Comparison of ENCODE assay signal across 8 cellular contexts in genomic region chr9:14846871-14847311, GRCh38.
DNase-seq lines count a peak whose midpoint lies in the region; ATAC-seq and TF ChIP-seq lines count a peak whose summit lies in the region.

No MANE protein-coding gene starts in this region.

- H2AFZ ChIP-seq in DND-41 (ENCODE audit: low read depth, low read length) (peak overlapping the region; percentile 50; the same call in 1 of the 2 replicates), PC-9 (no peak overlapping the region)

- TF ChIP-seq CTCF in DND-41 (IDR thresholded peaks at IDR 0.05; ENCODE audit: borderline replicate concordance, extremely low read depth, low read length, poor library complexity, severe bottlenecking), result peak; percentile 87
- TF ChIP-seq CTCF in PC-9 (conservative IDR thresholded peaks at IDR 0.05), result peak; percentile 73
- TF ChIP-seq CTCF in right atrium auricular region (IDR thresholded peaks at IDR 0.05), result peak; percentile 46 to 65

- H4K20me1 ChIP-seq in DND-41 (ENCODE audit: insufficient read depth, low read length) (no peaks in the 10 kb centered on the region), PC-9 (ENCODE audit: insufficient read depth) (no peaks in the 10 kb centered on the region)

- H3K9ac ChIP-seq in DND-41 (ENCODE audit: low read depth, low read length), result no peak overlapping the region

- ATAC-seq in DND-41 (ENCODE audit: insufficient read depth, low read depth) (peak; percentile 100), GM19468 (IDR thresholded peaks at IDR 0.05; ENCODE audit: extremely low read depth, unreplicated experiment) (peak; percentile 92), HG03521 (IDR thresholded peaks at IDR 0.05; ENCODE audit: unreplicated experiment) (peak; percentile 98)

- H3K27ac ChIP-seq in DND-41 (ENCODE audit: low read length) (no peak overlapping the region), PC-9 (no peak overlapping the region), right atrium auricular region (no peak overlapping the region)

- no peaks in the 10 kb centered on the region for H3K9me2 ChIP-seq in PC-9 (ENCODE audit: insufficient read depth)

- H3K4me2 ChIP-seq in DND-41 (ENCODE audit: insufficient read depth, low read length) (no peak overlapping the region), PC-9 (no peak overlapping the region)

- H3F3A ChIP-seq in PC-9 (ENCODE audit: insufficient read depth, low read depth), result no peaks in the 10 kb centered on the region

- peak; percentile 80 for DNase-seq in DND-41
- peak in 1 of 2 experiments; percentile 46 for DNase-seq in PC-9
- peak; percentile 10 for DNase-seq in activated T-helper 9 cell treated with anti-CD3 and anti-CD28 coated beads, Interleukin-2, amount 50 U/mL, for 16 hours (ENCODE audit: low read depth)
- DNase-seq in right atrium auricular region (ENCODE audit: low spot score), result no peak
- peak; percentile 31 to 45 for DNase-seq in stimulated activated CD4-positive, alpha-beta T cell treated with anti-CD3 and anti-CD28 coated beads, Interleukin-15, amount 100 ng/mL, for 48 hours (ENCODE audit: low read depth in 2 of 2)
- DNase-seq in putamen (ENCODE audit: low spot score), result no peak

- H3K9me3 ChIP-seq in DND-41 (ENCODE audit: insufficient read depth, low read length, severe bottlenecking) (no peaks in the 10 kb centered on the region), PC-9 (ENCODE audit: insufficient read depth, low read depth) (no peaks in the 10 kb centered on the region), right atrium auricular region (no peaks in the 10 kb centered on the region)

- intact Hi-C loops in PC-9 (cut with micrococcal nuclease; ENCODE audit: unreplicated experiment), result no loop called here

- BruUV-seq in PC-9 (replicated peaks; lab: Mats Ljungman, UMichigan), result no TSS peak

- POLR2A ChIA-PET in PC-9 (lab: Charles Lee; ENCODE audit: unreplicated experiment), result no interaction called here

- H3K36me3 ChIP-seq in DND-41 (ENCODE audit: insufficient read depth, low read length) (no peaks in the 10 kb centered on the region), PC-9 (ENCODE audit: low read depth) (no peaks in the 10 kb centered on the region), right atrium auricular region (no peaks in the 10 kb centered on the region)

- no peaks in the 10 kb centered on the region for H3K4me1 ChIP-seq in DND-41 (ENCODE audit: insufficient read depth, low read length)
- H3K4me1 ChIP-seq in PC-9 (replicated peaks; ENCODE audit: insufficient read depth), result no peaks in the 10 kb centered on the region
- H3K4me1 ChIP-seq in right atrium auricular region, result no peaks in the 10 kb centered on the region

- H3K4me3 ChIP-seq in DND-41 (ENCODE audit: low read depth in 1 of 2, low read length in 2 of 2) (no peak overlapping the region), PC-9 (no peak overlapping the region), right atrium auricular region (no peak overlapping the region)

- CTCF ChIA-PET in PC-9 (lab: Charles Lee), result no interaction called here

- no peaks in the 10 kb centered on the region for H3K79me2 ChIP-seq in DND-41 (ENCODE audit: insufficient read depth, low read length)
- no peaks in the 10 kb centered on the region for H3K79me2 ChIP-seq in PC-9 (ENCODE audit: low read depth)

- H3K27me3 ChIP-seq in DND-41 (ENCODE audit: insufficient read depth, low read length, poor library complexity) (no peaks in the 10 kb centered on the region), PC-9 (ENCODE audit: insufficient read depth, low read depth) (no peaks in the 10 kb centered on the region), right atrium auricular region (no peaks in the 10 kb centered on the region)

Comparison
In these comparisons a context has a peak if more than half of its experiments do, and no peak if none do; other contexts are left out.
1. DNase-seq: peak in DND-41 (single experiment), activated T-helper 9 cell treated with anti-CD3 and anti-CD28 coated beads, Interleukin-2, amount 50 U/mL, for 16 hours (single experiment) and stimulated activated CD4-positive, alpha-beta T cell treated with anti-CD3 and anti-CD28 coated beads, Interleukin-15, amount 100 ng/mL, for 48 hours (2 of 2); none in right atrium auricular region (single experiment) and putamen (single experiment).
2. Peak in every context shown above with its lines, with median percentiles within 50 percentile points of each other: ATAC-seq and CTCF ChIP-seq.